26 cellular contexts compared by ENCODE assay signal in the genomic region with DNA sequence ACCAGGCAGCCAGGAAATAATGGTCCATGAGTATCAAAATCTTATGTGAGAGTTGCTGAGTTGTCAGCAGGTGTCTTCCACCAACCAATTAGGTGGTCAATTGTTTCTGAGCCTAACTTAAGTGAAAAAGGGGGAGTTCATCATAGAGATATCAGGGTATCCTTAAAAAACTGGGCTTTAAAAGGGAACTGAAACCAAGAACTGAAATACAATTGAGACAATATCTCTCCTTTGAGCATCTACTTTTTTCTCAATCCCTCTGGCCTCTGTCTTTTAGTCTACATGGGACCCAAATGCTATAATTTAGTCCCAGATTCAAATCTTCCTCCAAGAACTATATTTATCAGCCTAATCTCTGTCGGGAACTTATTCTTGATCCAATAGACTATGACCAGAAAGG.
"Had no signal": no experiment of that assay in that cellular context is flagged by ENCODE, and none has a peak within 500 bp of the region (broad histone marks: within the 10 kb centered on the region; RNA-seq: fewer than 3 reads in every experiment).

No MANE protein-coding gene starts in this region.

- H3K27ac Mint-ChIP-seq: nephron; stimulated activated naive CD8-positive, alpha-beta T cell treated with anti-CD3 and anti-CD28 coated beads, Interleukin-15, Interleukin-2, amounts not matched to agents 100 ng/mL and 50 ng/mL, for 24 hours had no signal

- ATAC-seq: left lung; lower lobe of right lung; naive thymus-derived CD8-positive, alpha-beta T cell; pancreas; right cardiac atrium; sciatic nerve; upper lobe of right lung had no signal

- H3K4me3 Mint-ChIP-seq: immature natural killer cell; naive thymus-derived CD8-positive, alpha-beta T cell; nephron; neural crest cell; stimulated activated naive CD8-positive, alpha-beta T cell treated with anti-CD3 and anti-CD28 coated beads, Interleukin-15, Interleukin-2, amounts not matched to agents 100 ng/mL and 50 ng/mL, for 24 hours had no signal

- DNase-seq: hypothalamus; immature natural killer cell; kidney; left colon; left lung; lower lobe of right lung; mammary epithelial cell; mesenchymal stem cell; naive thymus-derived CD8-positive, alpha-beta T cell; nucleus accumbens; pancreas; posterior cingulate gyrus; retina; right cardiac atrium; stimulated activated CD4-positive, alpha-beta T cell treated with anti-CD3 and anti-CD28 coated beads, Interleukin-12 subunit alpha, Interleukin-12 subunit beta, amount 100 ng/mL, for 4 hours; stimulated activated CD4-positive, alpha-beta T cell treated with anti-CD3 and anti-CD28 coated beads, Interleukin-15, amount 100 ng/mL, for 24 hours; stimulated activated CD4-positive, alpha-beta T cell treated with anti-CD3 and anti-CD28 coated beads, Interleukin-2, amount 100 ng/mL, for 24 hours; stimulated activated CD4-positive, alpha-beta T cell treated with anti-CD3 and anti-CD28 coated beads, Interleukin-4, amount 100 ng/mL, for 1 hour; stimulated activated naive CD4-positive, alpha-beta T cell; tibial artery; trophoblast cell; upper lobe of right lung had no signal

- H3K9me3 Mint-ChIP-seq: nephron had no signal

- H3K4me1 Mint-ChIP-seq: nephron, neural crest cell had no signal

- H3K27me3 Mint-ChIP-seq: stimulated activated naive CD8-positive, alpha-beta T cell treated with anti-CD3 and anti-CD28 coated beads, Interleukin-15, Interleukin-2, amounts not matched to agents 100 ng/mL and 50 ng/mL, for 24 hours had no signal
